In the genomic region with DNA sequence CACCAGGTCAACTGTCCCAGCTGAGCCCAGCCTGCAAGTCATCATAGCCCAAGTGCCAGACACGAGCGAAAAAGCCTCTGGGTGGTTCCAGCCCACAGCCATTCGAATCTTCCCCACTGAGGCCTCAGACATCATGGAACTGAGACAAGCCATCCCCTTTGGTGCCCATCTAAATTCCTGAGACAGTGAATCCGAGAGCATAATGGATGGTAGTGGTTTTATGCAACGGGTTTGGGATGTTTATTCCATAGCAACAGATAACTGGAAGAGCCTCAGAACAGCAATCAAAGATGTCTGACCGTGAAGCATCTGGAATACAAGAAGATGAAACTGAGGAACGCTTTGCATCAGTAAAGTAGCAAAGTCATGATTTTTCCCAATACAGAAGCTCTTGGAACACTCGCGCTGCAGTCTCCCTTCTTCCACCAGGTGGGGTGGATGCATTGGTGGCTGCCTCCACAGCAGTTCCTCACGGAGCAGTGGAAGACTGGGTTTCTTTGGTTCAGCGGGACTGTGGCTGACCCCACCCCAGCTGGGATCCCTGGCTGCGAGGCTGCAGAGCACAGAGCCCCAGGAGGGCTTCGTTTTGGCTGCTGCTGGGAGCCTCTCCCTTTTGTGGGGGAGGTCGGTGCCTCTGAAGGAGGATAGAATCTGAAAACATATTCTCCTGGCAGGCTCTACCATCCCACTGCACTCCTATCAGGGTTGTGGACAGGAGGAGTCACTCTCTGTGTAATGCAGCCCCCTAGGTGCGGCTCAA, we compare ENCODE assay signal across 8 cellular contexts. TPM values are rescaled to one million over a fixed set of nuclear protein-coding genes. Genes with fewer than 3 reads are reported as not detected.
DNase-seq lines count a peak whose midpoint lies in the region; ATAC-seq and TF ChIP-seq lines count a peak whose summit lies in the region.

No MANE protein-coding gene starts in this region.

- intact Hi-C loops in spleen (cut with DNase I; ENCODE audit: low total_unique reads): loop anchor here (2.0 kb wide), 1 partner anchor 88 kb away; no protein-coding TSS in a partner anchor

- H3K27me3 ChIP-seq in spleen (replicated peaks in 1 of 7): peaks cover 0 to 4% (median 0%) of the 10 kb centered on the region in 7 donors

- H3K4me1 ChIP-seq in spleen: peaks cover 4 to 25% (median 14%) of the 10 kb centered on the region in 6 donors

- H3K4me3 ChIP-seq in spleen: peak overlapping the region in 2 of 8 donors; percentile 17 to 27

- H3K36me3 ChIP-seq in spleen: no peaks in the 10 kb centered on the region

- peak; percentile 47 to 83 (median 69) for TF ChIP-seq CTCF in spleen (IDR thresholded peaks at IDR 0.05 in 8 of 11, conservative IDR thresholded peaks at IDR 0.05 in 3 of 11)

- in situ Hi-C loops in T47D (cut with HindIII; ENCODE audit: low pct_unique_long_range_greater_than_20kb, low sequenced_read_pairs): no loop called here

- no peak for TF ChIP-seq POLR2A in spleen (IDR thresholded peaks at IDR 0.05)

- no peak for ATAC-seq in HG02884 (IDR thresholded peaks at IDR 0.05; ENCODE audit: unreplicated experiment)
- ATAC-seq in HG03354 (IDR thresholded peaks at IDR 0.05; ENCODE audit: poor library complexity, severe bottlenecking, unreplicated experiment): no peak

- DNase-seq in GM04503 (ENCODE audit: low read depth): peak; percentile 17
- peak; percentile 76 for DNase-seq in LoVo (ENCODE audit: low spot score)
- DNase-seq in T-helper 1 cell: peak in 3 of 5 donors; percentile 23 to 30 (median 23)
- DNase-seq in T47D (ENCODE audit: low read depth in 1 of 2, low spot score in 1 of 2): peak; percentile 49 to 78
- peak; percentile 86 for DNase-seq in islet precursor cell
- DNase-seq in spleen: peak; percentile 79

- H3K9me3 ChIP-seq in spleen: no peaks in the 10 kb centered on the region

- H3K27ac ChIP-seq in spleen: no peak overlapping the region

- 23 to 38% (median 31%) methylated on average over 13 to 15 of the region's 15 CpGs for WGBS in spleen, 5 donors

RNA-seq across cellular contexts. Expression of a gene that starts 26.4 kb away (rescaled TPM):
- 10 to 100 TPM; 24.2 to 52.2 (median 39.8) TPM for total RNA-seq in spleen
- 10 to 100 TPM; 13.2 to 22.7 (median 14.9) TPM for polyA plus RNA-seq in spleen

Comparison
In these comparisons a context has a peak if more than half of its experiments do, and no peak if none do; other contexts are left out.
1. DNase-seq: peak in every context shown above with its lines; median percentile 86 in islet precursor cell; 79 in spleen; 76 in LoVo; 64 in T47D; 23 in T-helper 1 cell; 17 in GM04503.